Comparison of ENCODE assay signal across 23 cellular contexts in the genomic region with DNA sequence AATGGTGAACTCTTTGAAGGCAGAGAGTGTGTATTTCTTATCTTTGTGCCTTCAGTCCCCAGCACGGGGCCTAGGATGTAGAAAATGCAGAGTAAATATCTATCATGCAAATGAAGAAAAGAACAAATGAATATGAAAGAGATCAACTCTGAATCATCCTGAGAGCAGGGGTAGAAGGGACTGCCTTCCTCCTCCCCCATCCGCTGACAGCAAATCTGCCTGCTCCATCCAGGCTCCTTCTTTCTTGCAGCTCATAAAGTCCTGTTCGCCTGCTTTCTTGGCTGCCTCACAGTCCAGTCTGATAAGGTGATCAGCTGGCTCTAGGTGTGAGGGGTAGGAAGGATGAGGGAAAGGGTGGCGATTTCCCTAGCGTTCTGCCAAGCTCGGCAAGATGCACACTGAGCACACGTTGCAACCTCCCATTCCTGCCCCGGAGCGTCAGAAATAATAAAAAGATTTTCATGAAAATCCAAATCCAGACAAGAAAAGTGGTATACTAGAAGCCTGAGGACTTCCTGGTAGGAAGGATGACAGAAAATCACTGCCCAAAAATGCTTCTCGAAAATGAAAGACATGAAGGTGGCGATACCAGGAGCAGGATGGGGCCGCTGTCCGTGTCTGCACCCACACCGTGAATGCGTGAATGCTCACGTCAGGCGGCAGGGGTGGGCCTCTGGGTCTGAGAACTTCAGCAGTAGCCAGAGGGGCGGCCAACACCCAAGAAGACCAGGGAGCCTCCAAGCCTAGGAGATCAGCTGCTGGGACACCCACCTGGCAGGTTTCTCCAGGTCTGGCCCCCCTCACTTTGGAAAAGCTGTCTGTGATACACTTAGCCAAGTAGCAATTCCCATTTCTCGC.
"Had no signal": no experiment of that assay in that cellular context is flagged by ENCODE, and none has a peak within 500 bp of the region (broad histone marks: within the 10 kb centered on the region; RNA-seq: fewer than 3 reads in every experiment).

No MANE protein-coding gene starts in this region.

- H3K9me3 ChIP-seq: esophagus muscularis mucosa, lower lobe of right lung, sigmoid colon, upper lobe of right lung had no signal

- H3K27ac Mint-ChIP-seq: activated naive CD4-positive, alpha-beta T cell treated with anti-CD3 and anti-CD28 coated beads, Interleukin-2, amount 10 ng/mL, durations not matched to agents 7 days and 5 days; activated T-cell treated with anti-CD3 and anti-CD28 coated beads, Interleukin-2, amount 50 U/mL, for 24 hours; brain; effector memory CD8-positive, alpha-beta T cell; T-cell had no signal

- ATAC-seq: effector memory CD8-positive, alpha-beta T cell; left cardiac atrium; lower lobe of right lung; T-cell; upper lobe of right lung had no signal

- H3K4me3 Mint-ChIP-seq: activated naive CD4-positive, alpha-beta T cell treated with anti-CD3 and anti-CD28 coated beads, Interleukin-2, amount 10 ng/mL, durations not matched to agents 7 days and 5 days; activated T-cell treated with anti-CD3 and anti-CD28 coated beads, Interleukin-2, amount 50 U/mL, for 24 hours; brain; central memory CD8-positive, alpha-beta T cell; effector memory CD8-positive, alpha-beta T cell; naive B cell; T-cell had no signal

- H3K9me3 Mint-ChIP-seq: central memory CD8-positive, alpha-beta T cell; effector memory CD8-positive, alpha-beta T cell; naive B cell; T-cell had no signal

- H3K4me1 Mint-ChIP-seq: brain; central memory CD8-positive, alpha-beta T cell had no signal

- DNase-seq: activated CD8-positive, alpha-beta memory T cell treated with anti-CD3 and anti-CD28 coated beads for 24 hours; activated CD8-positive, alpha-beta memory T cell treated with anti-CD3 and anti-CD28 coated beads, Interleukin-2, amount 50 U/mL, for 4 hours; activated naive CD4-positive, alpha-beta T cell treated with anti-CD3 and anti-CD28 coated beads, Interleukin-2, amount 10 ng/mL, durations not matched to agents 7 days and 5 days; activated T-cell treated with anti-CD3 and anti-CD28 coated beads, Interleukin-2, amount 50 U/mL, for 24 hours; aorta; effector memory CD8-positive, alpha-beta T cell; glutamatergic neuron; hippocampal formation; left cardiac atrium; lower lobe of right lung; mesendoderm; naive B cell; posterior cingulate gyrus; retina; sigmoid colon; stimulated activated CD4-positive, alpha-beta T cell treated with anti-CD3 and anti-CD28 coated beads, Interleukin-15, amount 100 ng/mL, for 24 hours; stimulated activated naive CD4-positive, alpha-beta T cell; T-cell; upper lobe of right lung had no signal

- H3K4me3 ChIP-seq: esophagus muscularis mucosa, lower lobe of right lung, sigmoid colon, smooth muscle cell, upper lobe of right lung had no signal

- H3K4me1 ChIP-seq: lower lobe of right lung, upper lobe of right lung had no signal

- H3K27me3 ChIP-seq: esophagus muscularis mucosa, sigmoid colon, upper lobe of right lung had no signal

- H3K27me3 Mint-ChIP-seq: activated naive CD4-positive, alpha-beta T cell treated with anti-CD3 and anti-CD28 coated beads, Interleukin-2, amount 10 ng/mL, durations not matched to agents 7 days and 5 days; activated T-cell treated with anti-CD3 and anti-CD28 coated beads, Interleukin-2, amount 50 U/mL, for 24 hours; brain; central memory CD8-positive, alpha-beta T cell; effector memory CD8-positive, alpha-beta T cell; naive B cell; T-cell had no signal

- H3K4me2 ChIP-seq: smooth muscle cell had no signal

- H3K27ac ChIP-seq: esophagus muscularis mucosa, lower lobe of right lung, sigmoid colon, upper lobe of right lung had no signal
